ENCODE assay signal across 13 cellular contexts in the genomic region with DNA sequence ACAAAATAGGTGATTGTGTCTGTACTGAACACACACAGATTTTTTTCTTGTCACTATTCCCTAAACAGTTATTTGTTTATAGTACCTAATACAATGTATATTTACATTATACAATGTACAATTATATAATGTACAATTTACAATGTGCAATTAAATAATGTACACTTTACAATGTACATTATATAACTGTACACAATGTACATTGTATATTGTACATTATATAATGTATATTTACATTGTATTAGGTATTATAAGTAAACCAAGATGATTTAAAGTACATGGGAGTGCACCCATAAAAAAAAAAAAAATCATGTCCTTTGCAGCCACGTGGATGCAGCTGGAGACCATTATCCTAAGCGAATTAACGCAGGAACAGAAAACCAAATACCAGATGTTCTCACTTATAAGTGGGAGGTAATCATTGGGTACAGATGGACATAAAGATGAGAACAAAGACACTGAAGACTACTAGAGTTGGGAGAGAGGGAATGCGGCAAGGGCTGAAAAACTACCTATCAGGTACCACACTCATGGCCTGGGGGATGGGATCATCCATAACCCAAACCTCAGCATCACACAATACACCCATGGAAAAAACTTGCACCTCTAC.
"Had no signal": no experiment of that assay in that cellular context is flagged by ENCODE, and none has a peak within 500 bp of the region (broad histone marks: within the 10 kb centered on the region; RNA-seq: fewer than 3 reads in every experiment).

No MANE protein-coding gene starts in this region.

- H3K4me1 ChIP-seq: left lung had no signal

- H3K27ac ChIP-seq: left lung, upper lobe of left lung had no signal

- H3K4me3 ChIP-seq: left lung, upper lobe of left lung had no signal

- H3K36me3 ChIP-seq: left lung, upper lobe of left lung had no signal

- DNase-seq: activated CD4-positive, alpha-beta memory T cell treated with anti-CD3 and anti-CD28 coated beads, Interleukin-2, amount 10 ng/mL, durations not matched to agents 7 days and 5 days; activated gamma-delta T cell treated with Interleukin-2 at 50 U/mL for 16 hours; activated naive CD8-positive, alpha-beta T cell treated with anti-CD3 and anti-CD28 coated beads for 36 hours; activated T-cell treated with anti-CD3 and anti-CD28 coated beads, Interleukin-2, amount 50 U/mL, for 72 hours; cerebellar nuclear complex; erythroblast; immature natural killer cell; left lung; natural killer cell; nucleus accumbens; stimulated activated CD4-positive, alpha-beta T cell treated with anti-CD3 and anti-CD28 coated beads, Interleukin-4, amount 100 ng/mL, for 1 hour; stimulated activated CD8-positive, alpha-beta memory T cell treated with anti-CD3 and anti-CD28 coated beads, Interleukin-4, amount 100 ng/mL, for 48 hours; upper lobe of left lung had no signal

- H3K9me3 ChIP-seq: left lung, upper lobe of left lung had no signal

- H3K27me3 ChIP-seq: left lung, upper lobe of left lung had no signal

- ATAC-seq: activated T-cell treated with anti-CD3 and anti-CD28 coated beads, Interleukin-2, amount 50 U/mL, for 72 hours; left lung; natural killer cell had no signal
